ENCODE assay signal across 19 cellular contexts in the genomic region with DNA sequence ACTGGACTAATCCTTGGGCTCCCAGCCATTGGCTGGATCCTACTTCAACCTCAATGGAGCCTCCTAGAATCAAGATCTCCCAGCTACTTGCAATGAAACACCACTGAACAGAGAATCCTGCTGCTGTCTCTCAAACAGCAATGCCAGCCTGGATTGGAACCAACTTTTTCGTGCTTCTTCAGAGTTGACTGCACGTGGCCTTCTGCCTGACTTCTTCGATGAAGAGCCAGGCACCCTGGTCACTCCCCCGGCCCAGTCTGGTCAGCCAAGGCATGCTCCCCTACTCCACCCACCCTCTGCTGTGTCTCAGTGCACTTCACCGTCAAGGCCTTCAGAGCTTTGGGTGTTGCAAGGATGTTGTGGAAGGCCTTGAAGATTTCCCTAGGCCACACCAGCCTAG.
"Had no signal": no experiment of that assay in that cellular context is flagged by ENCODE, and none has a peak within 500 bp of the region (broad histone marks: within the 10 kb centered on the region; RNA-seq: fewer than 3 reads in every experiment).

No MANE protein-coding gene starts in this region.

- DNase-seq: Kasumi-1, MM.1S, NCI-H1092 treated with DMSO at 0.1 percent for 48 hours, NCI-H1436, NCI-H187, NCI-H2029, NCI-H2081 treated with DMSO at 0.1 percent for 48 hours, NCI-H2227 treated with DMSO at 0.1 percent for 48 hours, NCI-H510A, NCI-H524 treated with DMSO at 0.1 percent for 48 hours, NCI-H69, NCI-H774, RPMI8226, SHP77, SK-N-SH, SW 1271 had no signal

- H3K9me3 ChIP-seq: SK-N-SH had no signal

- H3K4me3 ChIP-seq: K562 had no signal

- ATAC-seq: K562 had no signal

- H3K27ac ChIP-seq: HL-60, KMS-11 had no signal
